ENCODE assay signal across 12 cellular contexts in the genomic region with DNA sequence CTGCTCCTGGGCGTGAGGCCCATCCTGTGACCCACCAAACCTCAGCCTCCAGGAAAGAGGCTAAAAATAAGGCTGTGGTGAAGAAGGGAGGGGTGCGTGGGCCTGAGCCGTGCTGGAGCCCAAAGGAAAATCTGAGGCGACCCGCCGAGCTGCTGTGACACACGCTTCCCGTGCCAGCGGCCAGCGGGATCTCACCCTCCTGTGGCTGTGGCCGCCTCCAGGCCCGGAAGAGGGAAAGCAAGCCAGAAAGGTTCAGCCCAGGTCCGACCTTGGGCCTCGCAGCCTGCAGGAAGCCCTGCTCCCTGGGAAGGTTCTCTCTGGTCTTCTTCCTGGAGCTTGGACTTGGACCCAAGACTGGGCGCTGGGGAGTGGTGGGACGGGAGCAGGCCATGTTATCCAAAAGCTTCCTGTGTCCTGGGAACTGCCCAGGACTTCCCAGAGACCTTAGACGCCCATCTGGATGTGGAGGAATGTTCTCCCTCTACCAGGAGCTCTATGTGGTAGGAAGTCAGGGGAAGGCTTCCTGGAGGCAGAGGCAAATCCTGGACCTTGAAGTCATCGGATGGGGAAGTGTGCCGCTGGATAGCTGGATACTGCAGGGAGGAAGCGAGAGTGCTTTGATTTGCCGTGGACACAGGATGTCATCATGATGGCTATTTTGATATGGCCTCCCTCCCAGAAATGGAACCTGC. TPM values are rescaled to one million over a fixed set of nuclear protein-coding genes. Genes with fewer than 3 reads are reported as not detected.
DNase-seq lines count a peak whose midpoint lies in the region; ATAC-seq, FAIRE-seq and TF ChIP-seq lines count a peak whose summit lies in the region.
"Had no signal": no experiment of that assay in that cellular context is flagged by ENCODE, and none has a peak within 500 bp of the region (broad histone marks: within the 10 kb centered on the region; RNA-seq: fewer than 3 reads in every experiment).

No MANE protein-coding gene starts in this region.

- no peaks in the 10 kb centered on the region for H3K36me3 ChIP-seq in heart left ventricle
- H3K36me3 ChIP-seq in trophoblast cell (ENCODE audit: control insufficient read depth in 1 of 2, insufficient read depth in 2 of 2, low read length in 2 of 2), result peaks cover 23 to 53% of the 10 kb centered on the region in 2 experiments
- H3K36me3 ChIP-seq: tibial nerve had no signal

- DNase-seq in Right ventricle myocardium inferior (ENCODE audit: missing footprints) (peak; percentile 58), cardiac septum (ENCODE audit: low spot score) (no peak), heart left ventricle (peak in 4 of 5 donors; percentile 54 to 79 (median 66)), trophoblast cell (no peak), D721Med (ENCODE audit: insufficient read length, low spot score) (no peak), T-helper 2 cell (no peak), putamen (ENCODE audit: low spot score) (no peak), middle frontal gyrus (ENCODE audit: extremely low spot score, low spot score) (no peak)
- DNase-seq: NCI-H2171 treated with DMSO at 0.1 percent for 48 hours had no signal

- H3K4ac ChIP-seq in trophoblast cell (ENCODE audit: low read depth, low read length), result peak overlapping the region; percentile 45

- no peak overlapping the region for H2BK12ac ChIP-seq in trophoblast cell (ENCODE audit: low read length)

- no peak overlapping the region for H3K4me2 ChIP-seq in trophoblast cell (ENCODE audit: low read length)

- H3K14ac ChIP-seq in trophoblast cell (ENCODE audit: low read length), result no peak overlapping the region

- H3K9me3 ChIP-seq in heart left ventricle (no peaks in the 10 kb centered on the region), trophoblast cell (ENCODE audit: insufficient read depth, low read depth, low read length) (no peaks in the 10 kb centered on the region)
- H3K9me3 ChIP-seq: tibial nerve had no signal

- H3K79me2 ChIP-seq in trophoblast cell (ENCODE audit: control insufficient read depth, insufficient read depth, low read length, poor library complexity), result peaks cover 55% of the 10 kb centered on the region

- H3K4me1 ChIP-seq in heart left ventricle (peaks cover 3 to 82% (median 50%) of the 10 kb centered on the region in 12 donors), trophoblast cell (ENCODE audit: control insufficient read depth in 1 of 2, insufficient read depth in 2 of 2, low read length in 2 of 2) (peaks cover 80 to 91% of the 10 kb centered on the region in 2 experiments)

- intact Hi-C loops in Right ventricle myocardium inferior (cut with DNase I) (loop anchor here (2.0 kb wide), 1 partner anchor 21 kb away; no protein-coding TSS in a partner anchor), cardiac septum (cut with DNase I) (no loop called here), heart left ventricle (cut with DNase I) (loop anchor here in 4 of 10 donors (5.0 to 10.0 kb wide), 2 partner anchors 85 to 143 kb away; a partner anchor contains a TSS)

- peak overlapping the region; percentile 29 for H4K91ac ChIP-seq in trophoblast cell (ENCODE audit: low read depth, low read length)

- H2BK5ac ChIP-seq in trophoblast cell (ENCODE audit: low read depth, low read length, poor library complexity), result no peak overlapping the region

- 47 to 60% (median 50%) methylated on average over 19 to 21 of the region's 21 CpGs for whole genome bisulfite sequencing in heart left ventricle, 4 donors
- WGBS in trophoblast cell (ENCODE audit: extremely low coverage, insufficient coverage, insufficient read length), result no CpG with 5 or more reads among the region's 21 CpGs

- H3K9ac ChIP-seq in trophoblast cell (ENCODE audit: low read length), result no peak overlapping the region

- H4K12ac ChIP-seq in trophoblast cell (ENCODE audit: low read depth, low read length), result no peak overlapping the region

- H3K27ac ChIP-seq in heart left ventricle, result peak overlapping the region; percentile 14 to 86 (median 71)
- peak overlapping the region; percentile 12 for H3K27ac ChIP-seq in trophoblast cell (ENCODE audit: low read depth, low read length)

- H3K4me3 ChIP-seq in heart left ventricle, result peak overlapping the region in 1 of 12 donors; percentile 2
- no peak overlapping the region for H3K4me3 ChIP-seq in trophoblast cell (ENCODE audit: low read depth, low read length)
- H3K4me3 ChIP-seq: tibial nerve had no signal

- no peak for ATAC-seq in Right ventricle myocardium inferior
- peak; percentile 24 to 74 (median 62) for ATAC-seq in heart left ventricle

- TF ChIP-seq POLR2A in heart left ventricle (IDR thresholded peaks at IDR 0.05), result no peak

- peak overlapping the region; percentile 11 for H3K18ac ChIP-seq in trophoblast cell (ENCODE audit: low read length)

- TF ChIP-seq CTCF in heart left ventricle (IDR thresholded peaks at IDR 0.05), result no peak
- TF ChIP-seq CTCF in D721Med (IDR thresholded peaks at IDR 0.05; ENCODE audit: insufficient read depth, missing control alignments), result no peak

- H3K27me3 ChIP-seq in heart left ventricle, result no peaks in the 10 kb centered on the region
- H3K27me3 ChIP-seq in trophoblast cell (ENCODE audit: insufficient read depth, low read length), result no peaks in the 10 kb centered on the region
- H3K27me3 ChIP-seq: tibial nerve had no signal

- FAIRE-seq in D721Med (lab: Jason Lieb, UNC), result no peak

- no peak overlapping the region for H2BK120ac ChIP-seq in trophoblast cell (ENCODE audit: insufficient read depth, low read length, poor library complexity)

- no peak overlapping the region for H4K8ac ChIP-seq in trophoblast cell (ENCODE audit: low read depth, low read length)

- peaks cover 49% of the 10 kb centered on the region for H3K79me1 ChIP-seq in trophoblast cell (ENCODE audit: low read length)

- H3K23ac ChIP-seq in trophoblast cell (ENCODE audit: low read length), result no peak overlapping the region

- no peak overlapping the region for H2AFZ ChIP-seq in trophoblast cell (ENCODE audit: insufficient read depth, low read length, poor library complexity)

- H2AK5ac ChIP-seq in trophoblast cell (ENCODE audit: low read length), result no peak overlapping the region

RNA-seq across cellular contexts. Expression of a gene that starts 11.4 kb away (rescaled TPM):
- total RNA-seq in Right ventricle myocardium inferior, result 12.4 TPM
- 10.3 TPM for total RNA-seq in cardiac septum
- total RNA-seq in heart left ventricle, result 10 to 100 TPM in 7 of 9 donors, 1 to 10 TPM in 2; 6.4 to 20.4 (median 11.4) TPM
- 10 to 100 TPM; 13.7 to 22.0 TPM for polyA plus RNA-seq in heart left ventricle
- 153 and 164 TPM in 2 replicates for polyA plus RNA-seq in trophoblast cell (2013)

RNA-seq across cellular contexts. Expression of a gene that starts 45.1 kb away (rescaled TPM):
- total RNA-seq in Right ventricle myocardium inferior, result 19.2 TPM
- 26.1 TPM for total RNA-seq in cardiac septum
- total RNA-seq in heart left ventricle, result 10 to 100 TPM; 17.4 to 34.8 (median 24.4) TPM
- polyA plus RNA-seq in heart left ventricle, result 10 to 100 TPM; 15.5 to 27.8 TPM
- polyA plus RNA-seq in trophoblast cell (2013), result 12.1 and 12.4 TPM in 2 replicates

RNA-seq across cellular contexts. Expression of a gene that starts 50.3 kb away (rescaled TPM):
- 0.14 TPM for total RNA-seq in Right ventricle myocardium inferior
- total RNA-seq in cardiac septum, result not detected
- total RNA-seq in heart left ventricle, result not detected
- not detected for polyA plus RNA-seq in heart left ventricle
- not detected in 2 replicates for polyA plus RNA-seq in trophoblast cell (2013)
- total RNA-seq: fibroblast of villous mesenchyme, OCI-LY7, tibial nerve had no signal

Comparison
In these comparisons a context has a peak if more than half of its experiments do, and no peak if none do; other contexts are left out.
1. DNase-seq: peak in Right ventricle myocardium inferior (single experiment) and heart left ventricle (4 of 5); none in cardiac septum (single experiment), trophoblast cell (0 of 2), D721Med (single experiment), T-helper 2 cell (0 of 5), putamen (single experiment) and middle frontal gyrus (single experiment).